ENCODE assay signal across 1 cellular context in genomic region chr3:121895121-121895520, GRCh38.
A peak's percentile ranks its signal among the peaks of the same experiment; 100 is the strongest.
TF ChIP-seq lines count a peak whose summit lies in the region.

No MANE protein-coding gene starts in this region.

TF ChIP-seq in H1, 55 proteins besides CTCF, POLR2A, EP300 and RAD21:
- TF ChIP-seq CEBPB (IDR thresholded peaks at IDR 0.05; ENCODE audit: low read depth, low read length) (peak; percentile 89), NANOG (IDR thresholded peaks at IDR 0.05; ENCODE audit: insufficient read depth, low read depth, low read length, poor library complexity, severe bottlenecking) (no peak)
